Comparison of ENCODE assay signal across 8 cellular contexts in the genomic region with DNA sequence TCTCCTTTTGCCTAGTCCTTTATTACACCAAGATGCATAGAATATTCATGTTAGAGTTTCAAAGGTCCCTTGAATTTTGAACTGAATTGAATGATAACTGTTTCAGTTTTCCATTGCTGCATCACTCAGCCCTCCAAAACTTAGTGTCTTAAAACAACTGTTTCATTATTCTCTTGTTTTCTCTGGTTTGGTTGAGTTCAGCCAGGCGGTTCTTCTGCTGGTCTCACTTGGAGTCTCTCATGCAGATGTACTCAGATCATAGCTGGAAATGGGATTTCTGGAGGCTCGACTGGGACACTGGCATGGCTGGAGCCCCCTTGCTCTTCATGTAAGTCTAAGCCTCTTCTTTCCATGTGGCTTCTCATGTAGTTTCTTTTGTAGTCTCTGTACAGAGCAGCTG.
"Had no signal": no experiment of that assay in that cellular context is flagged by ENCODE, and none has a peak within 500 bp of the region (broad histone marks: within the 10 kb centered on the region; RNA-seq: fewer than 3 reads in every experiment).

No MANE protein-coding gene starts in this region.

- H3K4me3 ChIP-seq: K562 had no signal

- ATAC-seq: K562 had no signal

- H3K27ac ChIP-seq: HL-60, KMS-11 had no signal

- H3K27ac Mint-ChIP-seq: IgD-negative memory B cell had no signal

- FAIRE-seq: HTR-8/SVneo, K562 had no signal

- DNase-seq: IMR-90, KBM-7, KG1 had no signal

- H3K9ac ChIP-seq: KMS-11 had no signal

- H3K4me2 ChIP-seq: KMS-11 had no signal

- H3K4me3 Mint-ChIP-seq: IgD-negative memory B cell had no signal

- H3K4me1 Mint-ChIP-seq: IgD-negative memory B cell had no signal
